In the genomic region with DNA sequence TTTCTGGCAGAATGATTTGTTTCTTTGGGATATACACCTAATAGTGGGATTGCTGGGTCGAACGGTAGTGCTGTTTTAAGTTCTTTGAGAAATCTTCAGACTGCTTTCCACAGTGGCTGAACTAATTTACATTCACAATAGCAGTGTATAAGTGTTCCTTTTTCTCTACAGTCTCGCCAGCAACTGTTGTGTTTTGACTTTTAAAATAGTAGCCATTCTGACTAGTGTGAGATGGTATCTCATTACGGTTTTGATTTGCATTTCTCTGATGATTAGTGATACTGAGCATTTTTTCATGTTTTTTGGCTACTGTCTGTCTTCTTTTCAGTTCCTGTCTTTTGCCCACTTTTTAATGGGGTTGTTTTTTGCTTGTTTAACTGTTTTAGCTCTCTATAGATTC, we compare ENCODE assay signal across 22 cellular contexts.
"Had no signal": no experiment of that assay in that cellular context is flagged by ENCODE, and none has a peak within 500 bp of the region (broad histone marks: within the 10 kb centered on the region; RNA-seq: fewer than 3 reads in every experiment).

No MANE protein-coding gene starts in this region.

- DNase-seq: effector CD8-positive, alpha-beta T cell; effector memory CD8-positive, alpha-beta T cell; foreskin keratinocyte; heart right ventricle; hippocampal formation; left cardiac atrium; left lung; left ventricle myocardium superior; lower lobe of right lung; mesenchymal stem cell; mucosa of descending colon; naive B cell; naive thymus-derived CD8-positive, alpha-beta T cell had no signal

- H3K27me3 Mint-ChIP-seq: dendritic cell treated with granulocyte-macrophage colony-stimulating factor and Interleukin-4, amounts not matched to agents 40 ng/mL and 50 ng/mL, for 4 days; effector memory CD8-positive, alpha-beta T cell; naive B cell; naive thymus-derived CD8-positive, alpha-beta T cell had no signal

- H3K9me3 ChIP-seq: mucosa of descending colon had no signal

- H3K27me3 ChIP-seq: esophagus muscularis mucosa, foreskin keratinocyte, gastroesophageal sphincter, heart right ventricle, left lung had no signal

- H3K36me3 ChIP-seq: esophagus muscularis mucosa, gastroesophageal sphincter, heart right ventricle, left lung, lower lobe of right lung had no signal

- H3K27ac Mint-ChIP-seq: dendritic cell treated with granulocyte-macrophage colony-stimulating factor and Interleukin-4, amounts not matched to agents 40 ng/mL and 50 ng/mL, for 4 days; effector memory CD8-positive, alpha-beta T cell; mesothelial cell of epicardium; naive B cell; naive thymus-derived CD8-positive, alpha-beta T cell had no signal

- H3K4me3 Mint-ChIP-seq: dendritic cell treated with granulocyte-macrophage colony-stimulating factor and Interleukin-4, amounts not matched to agents 40 ng/mL and 50 ng/mL, for 4 days; effector memory CD8-positive, alpha-beta T cell; mesothelial cell of epicardium; naive B cell; naive thymus-derived CD8-positive, alpha-beta T cell had no signal

- H3K4me1 Mint-ChIP-seq: mesothelial cell of epicardium had no signal

- H3K4me3 ChIP-seq: coronary artery, esophagus muscularis mucosa, gastroesophageal sphincter, heart right ventricle, left lung, lower lobe of right lung, mucosa of descending colon had no signal

- H3K27ac ChIP-seq: coronary artery, esophagus muscularis mucosa, foreskin keratinocyte, gastroesophageal sphincter, heart right ventricle, left lung, lower lobe of right lung had no signal

- ATAC-seq: effector memory CD8-positive, alpha-beta T cell; foreskin keratinocyte; gastroesophageal sphincter; heart right ventricle; left cardiac atrium; left lung; left ventricle myocardium superior; lower lobe of right lung; mucosa of descending colon; naive thymus-derived CD8-positive, alpha-beta T cell had no signal

- H3K4me1 ChIP-seq: esophagus muscularis mucosa, foreskin keratinocyte, gastroesophageal sphincter, heart right ventricle, left lung, lower lobe of right lung had no signal

- FAIRE-seq: endothelial cell of umbilical vein, frontal cortex, islet of Langerhans, keratinocyte had no signal
